Comparison of ENCODE assay signal across 29 cellular contexts in the genomic region with DNA sequence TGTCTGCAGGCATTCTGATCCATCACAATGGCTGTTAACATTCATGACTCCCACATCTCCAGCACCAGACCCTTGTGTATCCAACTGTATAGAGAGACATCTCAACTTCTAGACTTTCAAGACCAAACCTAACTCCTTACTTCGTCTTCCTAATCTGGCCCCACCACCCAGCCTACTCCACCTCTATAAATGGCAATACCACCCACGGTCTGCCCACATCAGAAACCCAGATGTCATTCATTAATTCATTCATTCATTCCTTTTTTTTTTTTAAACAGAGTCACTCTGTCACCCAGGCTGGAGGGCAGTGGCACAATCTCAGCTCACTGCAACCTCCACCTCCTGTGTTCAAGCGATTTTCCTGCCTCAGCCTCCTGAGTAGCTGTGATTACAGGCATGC. TPM values are rescaled to one million over a fixed set of nuclear protein-coding genes. Genes with fewer than 3 reads are reported as not detected.
"Had no signal": no experiment of that assay in that cellular context is flagged by ENCODE, and none has a peak within 500 bp of the region (broad histone marks: within the 10 kb centered on the region; RNA-seq: fewer than 3 reads in every experiment).

No MANE protein-coding gene starts in this region.

- H3K27ac Mint-ChIP-seq: activated CD4-positive, alpha-beta T cell treated with anti-CD3 and anti-CD28 coated beads, Interleukin-2, amount 10 ng/mL, durations not matched to agents 24 days and 14 days; activated CD8-positive, alpha-beta T cell treated with anti-CD3 and anti-CD28 coated beads for 36 hours; activated naive CD8-positive, alpha-beta T cell treated with anti-CD3 and anti-CD28 coated beads for 36 hours; activated T-cell treated with anti-CD3 and anti-CD28 coated beads, Interleukin-2, amount 50 U/mL, for 72 hours; activated T-helper 17 cell treated with anti-CD3 and anti-CD28 coated beads, Interleukin-2, amount 50 U/mL, for 72 hours; T-helper 2 cell treated with Interferon-gamma antibody and Interleukin-4, amounts not matched to agents 5 μg/mL and 100 μg/mL, for 36 hours had no signal

- H3K4me3 Mint-ChIP-seq: activated CD4-positive, alpha-beta T cell treated with anti-CD3 and anti-CD28 coated beads, Interleukin-2, amount 10 ng/mL, durations not matched to agents 24 days and 14 days; activated CD8-positive, alpha-beta T cell treated with anti-CD3 and anti-CD28 coated beads for 36 hours; activated naive CD8-positive, alpha-beta T cell treated with anti-CD3 and anti-CD28 coated beads for 36 hours; activated T-cell treated with anti-CD3 and anti-CD28 coated beads, Interleukin-2, amount 50 U/mL, for 72 hours; activated T-helper 17 cell treated with anti-CD3 and anti-CD28 coated beads, Interleukin-2, amount 50 U/mL, for 72 hours; T-helper 2 cell treated with Interferon-gamma antibody and Interleukin-4, amounts not matched to agents 5 μg/mL and 100 μg/mL, for 36 hours had no signal

- H3K4me1 Mint-ChIP-seq: activated CD4-positive, alpha-beta T cell treated with anti-CD3 and anti-CD28 coated beads, Interleukin-2, amount 10 ng/mL, durations not matched to agents 24 days and 14 days; activated naive CD8-positive, alpha-beta T cell treated with anti-CD3 and anti-CD28 coated beads for 36 hours had no signal

- H3K36me3 ChIP-seq: Peyer's patch had no signal

- H3K4me1 ChIP-seq: Peyer's patch had no signal

- H3K4me3 ChIP-seq: Peyer's patch had no signal

- H3K9me3 Mint-ChIP-seq: activated CD4-positive, alpha-beta T cell treated with anti-CD3 and anti-CD28 coated beads, Interleukin-2, amount 10 ng/mL, durations not matched to agents 24 days and 14 days had no signal

- H3K27me3 ChIP-seq: Peyer's patch had no signal

- H3K27ac ChIP-seq: Peyer's patch, RWPE1 had no signal

- ATAC-seq: activated CD8-positive, alpha-beta T cell treated with anti-CD3 and anti-CD28 coated beads for 36 hours; activated T-cell treated with anti-CD3 and anti-CD28 coated beads, Interleukin-2, amount 50 U/mL, for 72 hours; activated T-helper 17 cell treated with anti-CD3 and anti-CD28 coated beads, Interleukin-2, amount 50 U/mL, for 72 hours; PC-3 had no signal

- DNase-seq: activated CD4-positive, alpha-beta T cell treated with anti-CD3 and anti-CD28 coated beads, Interleukin-2, amount 10 ng/mL, durations not matched to agents 24 days and 14 days; activated CD4-positive, alpha-beta T cell treated with anti-CD3 and anti-CD28 coated beads, Interleukin-2, amount 50 U/mL, for 4 hours; activated CD8-positive, alpha-beta T cell treated with anti-CD3 and anti-CD28 coated beads for 36 hours; activated effector memory CD4-positive, alpha-beta T cell treated with anti-CD3 and anti-CD28 coated beads, Interleukin-2, amount 50 U/mL, for 16 hours; activated naive CD4-positive, alpha-beta T cell; activated naive CD4-positive, alpha-beta T cell treated with anti-CD3 and anti-CD28 coated beads, Interleukin-2, amount 50 U/mL, for 16 hours; activated naive CD8-positive, alpha-beta T cell treated with anti-CD3 and anti-CD28 coated beads for 36 hours; activated T-cell treated with anti-CD3 and anti-CD28 coated beads, Interleukin-2, amount 50 U/mL, for 1 hour; activated T-cell treated with anti-CD3 and anti-CD28 coated beads, Interleukin-2, amount 50 U/mL, for 72 hours; amniotic stem cell; aorta; NCI-H1105 treated with DMSO at 0.1 percent for 48 hours; NCI-H1436; NCI-H1694; NCI-H1930; NCI-H2081 treated with DMSO at 0.1 percent for 48 hours; NCI-H345; NCI-H524 treated with DMSO at 0.1 percent for 48 hours; NK-92 treated with Interleukin-12 subunit alpha and Interleukin-12 subunit beta, amount 100 ng/mL, for 24 hours; PC-3; Peyer's patch; Right ventricle myocardium superior had no signal

RNA-seq across cellular contexts. Expression of gene GPR42, which starts 10.4 kb away (rescaled TPM):
- total RNA-seq: activated CD8-positive, alpha-beta memory T cell treated with anti-CD3 and anti-CD28 coated beads for 36 hours; aorta; cardiac septum; MCF 10A; NCI-H460; PC-3; Right ventricle myocardium superior had no signal

RNA-seq across cellular contexts. Expression of gene FFAR3, which starts 23.1 kb away (rescaled TPM):
- total RNA-seq: cardiac septum, MCF 10A, NCI-H460, PC-3, Right ventricle myocardium superior had no signal

RNA-seq across cellular contexts. Expression of gene FFAR1, which starts 33.6 kb away (rescaled TPM):
- total RNA-seq: activated CD8-positive, alpha-beta memory T cell treated with anti-CD3 and anti-CD28 coated beads for 36 hours; activated CD8-positive, alpha-beta T cell treated with anti-CD3 and anti-CD28 coated beads for 36 hours; aorta; cardiac septum; MCF 10A; NCI-H460; PC-3; Right ventricle myocardium superior had no signal

RNA-seq across cellular contexts. Expression of gene CD22, which starts 52.3 kb away (rescaled TPM):
- total RNA-seq: NCI-H460 had no signal
